Comparison of ENCODE assay signal across 12 cellular contexts in the genomic region with DNA sequence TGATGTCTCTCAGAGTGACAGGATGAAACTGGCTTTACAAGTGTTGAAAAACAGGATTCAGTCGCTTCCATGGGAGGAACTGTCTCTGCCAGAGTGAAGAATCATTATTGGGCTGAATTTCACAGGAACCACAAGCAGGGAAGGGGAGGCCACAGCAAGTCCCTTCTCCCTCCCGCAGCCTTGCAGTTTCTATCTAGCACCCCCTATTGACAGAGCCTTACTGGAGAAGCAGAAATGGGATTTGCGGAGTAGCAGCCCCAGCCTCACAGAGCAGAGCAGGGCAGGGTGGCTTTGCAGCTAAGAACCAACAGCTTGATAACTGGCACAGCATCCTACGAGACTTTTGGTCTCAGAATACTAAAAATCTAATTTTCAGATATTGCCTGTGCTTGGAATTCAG.
DNase-seq lines count a peak whose midpoint lies in the region; ATAC-seq, FAIRE-seq and TF ChIP-seq lines count a peak whose summit lies in the region.
"Had no signal": no experiment of that assay in that cellular context is flagged by ENCODE, and none has a peak within 500 bp of the region (broad histone marks: within the 10 kb centered on the region; RNA-seq: fewer than 3 reads in every experiment).

No MANE protein-coding gene starts in this region.

- H3K27ac ChIP-seq in A673 (ENCODE audit: low read depth, low read length, poor library complexity, severe bottlenecking) (no peak overlapping the region), gastroesophageal sphincter (peak overlapping the region in 3 of 4 donors; percentile 25 to 56 (median 37)), kidney (ENCODE audit: low read depth in 2 of 2, low read length in 2 of 2) (no peak overlapping the region)
- H3K27ac ChIP-seq: hepatocyte had no signal

- H3K36me3 ChIP-seq in A673 (ENCODE audit: insufficient read depth, low read length, poor library complexity, severe bottlenecking) = no peaks in the 10 kb centered on the region
- H3K36me3 ChIP-seq in gastroesophageal sphincter = no peaks in the 10 kb centered on the region
- H3K36me3 ChIP-seq in kidney (ENCODE audit: control insufficient read depth in 1 of 2, insufficient read depth in 2 of 2, low read length in 2 of 2) = no peaks in the 10 kb centered on the region

- BruUV-seq in A673 (replicated peaks; lab: Mats Ljungman, UMichigan) = no TSS peak

- no peak for FAIRE-seq in kidney (lab: Jason Lieb, UNC)

- in situ Hi-C loops in SK-MEL-5 (cut with HindIII; ENCODE audit: low pct_unique_long_range_greater_than_20kb, low sequenced_read_pairs) = no loop called here

- no peak overlapping the region for H3K4me3 ChIP-seq in A673 (ENCODE audit: low read depth, low read length, poor library complexity, severe bottlenecking)
- H3K4me3 ChIP-seq in GM12864 (ENCODE audit: low read depth, low read length) = no peak overlapping the region
- no peak overlapping the region for H3K4me3 ChIP-seq in gastroesophageal sphincter
- H3K4me3 ChIP-seq in kidney (ENCODE audit: low read length in 2 of 2) = no peak overlapping the region
- H3K4me3 ChIP-seq: hepatocyte had no signal

- POLR2A ChIA-PET in A673 (lab: Charles Lee; ENCODE audit: low non-redundant PET) = no interaction called here
- POLR2A ChIA-PET in naive thymus-derived CD8-positive, alpha-beta T cell (lab: Charles Lee) = no interaction called here

- DNase-seq in A673 (ENCODE audit: low spot score) (peak; percentile 18), GM12864 (ENCODE audit: low read depth) (no peak), SK-MEL-5 (ENCODE audit: low read depth, low spot score) (peak; percentile 48), kidney (no peak)
- no peak for DNase-seq in naive thymus-derived CD8-positive, alpha-beta T cell
- DNase-seq: activated T-cell treated with anti-CD3 and anti-CD28 coated beads, Interleukin-2, amount 50 U/mL, for 1 hour; Caco-2; NCI-H2029 treated with DMSO at 0.1 percent for 48 hours had no signal

- peaks cover 1 to 18% (median 9%) of the 10 kb centered on the region in 5 donors for H3K27me3 Mint-ChIP-seq in naive thymus-derived CD8-positive, alpha-beta T cell

- ATAC-seq in gastroesophageal sphincter = no peak
- ATAC-seq in naive thymus-derived CD8-positive, alpha-beta T cell = no peak
- ATAC-seq in GM19452 (IDR thresholded peaks at IDR 0.05; ENCODE audit: unreplicated experiment) = no peak
- ATAC-seq in GM21528 (IDR thresholded peaks at IDR 0.05; ENCODE audit: low FRiP score, unreplicated experiment) = no peak

- no peaks in the 10 kb centered on the region for H3K27me3 ChIP-seq in A673 (replicated peaks; ENCODE audit: insufficient read depth, low read depth, low read length, poor library complexity)
- H3K27me3 ChIP-seq in gastroesophageal sphincter = no peaks in the 10 kb centered on the region
- H3K27me3 ChIP-seq: hepatocyte had no signal

- H3K9me3 ChIP-seq in A673 (ENCODE audit: low read depth, low read length, poor library complexity, severe bottlenecking) = no peaks in the 10 kb centered on the region
- no peaks in the 10 kb centered on the region for H3K9me3 ChIP-seq in gastroesophageal sphincter
- H3K9me3 ChIP-seq in kidney (ENCODE audit: control insufficient read depth in 1 of 2, low read length in 2 of 2) = no peaks in the 10 kb centered on the region
- H3K9me3 ChIP-seq: Caco-2 had no signal

- CTCF ChIA-PET in A673 (lab: Charles Lee) = no interaction called here

- H3K36me3 Mint-ChIP-seq in naive thymus-derived CD8-positive, alpha-beta T cell = no peaks in the 10 kb centered on the region

- peak overlapping the region in 1 of 10 donors; percentile 65 for H3K27ac Mint-ChIP-seq in naive thymus-derived CD8-positive, alpha-beta T cell

- TF ChIP-seq POLR2A in gastroesophageal sphincter (IDR thresholded peaks at IDR 0.05) = no peak

- peak; percentile 43; the same call in 1 of the 2 replicates for TF ChIP-seq CTCF in A673 (conservative IDR thresholded peaks at IDR 0.05; ENCODE audit: low read depth, low read length)
- peak; percentile 19 for TF ChIP-seq CTCF in GM12864 (IDR thresholded peaks at IDR 0.05; ENCODE audit: low read depth, low read length, missing control alignments)
- peak in 2 of 4 experiments; percentile 23 to 43 for TF ChIP-seq CTCF in gastroesophageal sphincter (IDR thresholded peaks at IDR 0.05)
- no peak for TF ChIP-seq CTCF in kidney (IDR thresholded peaks at IDR 0.05; ENCODE audit: borderline replicate concordance, extremely low read depth, insufficient read depth)

- no peak overlapping the region for H3K4me3 Mint-ChIP-seq in naive thymus-derived CD8-positive, alpha-beta T cell

- 20 to 26% methylated on average over 3 to 4 of the region's 4 CpGs for WGBS in gastroesophageal sphincter (ENCODE audit: low coverage in 1 of 2), 2 donors

- intact Hi-C loops in A673 (cut with micrococcal nuclease; ENCODE audit: unreplicated experiment) (no loop called here), kidney (cut with DNase I) (no loop called here)

- H3K4me1 ChIP-seq in A673 (ENCODE audit: insufficient read depth, low read length, poor library complexity, severe bottlenecking) (no peaks in the 10 kb centered on the region), gastroesophageal sphincter (peaks cover 0 to 23% (median 3%) of the 10 kb centered on the region in 3 donors), kidney (ENCODE audit: control insufficient read depth in 1 of 2, insufficient read depth in 1 of 2, low read depth in 1 of 2, low read length in 2 of 2) (peaks cover 0 to 2% of the 10 kb centered on the region in 2 donors)
- H3K4me1 ChIP-seq: Caco-2 had no signal

- H3K9me3 Mint-ChIP-seq in naive thymus-derived CD8-positive, alpha-beta T cell = peaks cover 0 to 3% (median 0%) of the 10 kb centered on the region in 9 donors

- H3K4me1 Mint-ChIP-seq in naive thymus-derived CD8-positive, alpha-beta T cell = no peaks in the 10 kb centered on the region

- no peak for TF ChIP-seq EP300 in gastroesophageal sphincter (IDR thresholded peaks at IDR 0.05)

- H3K9ac ChIP-seq in kidney (ENCODE audit: low read length in 2 of 2) = no peak overlapping the region

Comparison
In these comparisons a context has a peak if more than half of its experiments do, and no peak if none do; other contexts are left out.
1. DNase-seq: peak in A673 (single experiment) and SK-MEL-5 (single experiment); none in GM12864 (single experiment), naive thymus-derived CD8-positive, alpha-beta T cell (0 of 10) and kidney (single experiment).
2. H3K27ac ChIP-seq: peak in gastroesophageal sphincter (3 of 4); none in A673 (single experiment) and kidney (0 of 2).